Comparison of ENCODE assay signal across 8 cellular contexts in genomic region chrX:74535633-74536141, GRCh38.
DNase-seq lines count a peak whose midpoint lies in the region; ATAC-seq, FAIRE-seq and TF ChIP-seq lines count a peak whose summit lies in the region.

No MANE protein-coding gene starts in this region.

- H3K9me3 Mint-ChIP-seq in CD14-positive monocyte = peaks cover 0 to 10% (median 2%) of the 10 kb centered on the region in 7 donors

- H3K27ac Mint-ChIP-seq in CD14-positive monocyte = peak overlapping the region in 3 of 7 donors; percentile 25 to 67 (median 42)

- H3K4me1 Mint-ChIP-seq in CD14-positive monocyte = peaks cover 23% of the 10 kb centered on the region

- DNase-seq in CD14-positive monocyte (ENCODE audit: low spot score) (peak; percentile 48), NB4 (ENCODE audit: low read depth) (peak; percentile 79), epithelial cell of prostate (ENCODE audit: low read depth, low spot score) (peak; percentile 33), suprapubic skin (ENCODE audit: low spot score in 2 of 2) (peak; percentile 72 to 76), GM12891 (ENCODE audit: insufficient read length, low spot score) (no peak)
- peak; percentile 63 for DNase-seq in activated CD8-positive, alpha-beta memory T cell treated with anti-CD3 and anti-CD28 coated beads, Interleukin-2, amount 50 U/mL, for 48 hours

- H3K9me3 ChIP-seq in mucosa of rectum (ENCODE audit: control insufficient read depth in 2 of 2, low read length in 2 of 2) (no peaks in the 10 kb centered on the region), suprapubic skin (no peaks in the 10 kb centered on the region)

- H3K27me3 Mint-ChIP-seq in CD14-positive monocyte (ENCODE audit: low read depth in 3 of 3) = peaks cover 1 to 8% (median 3%) of the 10 kb centered on the region in 3 donors

- TF ChIP-seq EP300 in suprapubic skin (IDR thresholded peaks at IDR 0.05) = no peak

- peak overlapping the region; percentile 79 for H3K27ac ChIP-seq in epithelial cell of prostate
- H3K27ac ChIP-seq in mucosa of rectum (ENCODE audit: low read depth in 2 of 2, low read length in 2 of 2) = peak overlapping the region; percentile 78 to 84
- H3K27ac ChIP-seq in suprapubic skin = peak overlapping the region; percentile 71

- ATAC-seq in GM19395 (IDR thresholded peaks at IDR 0.05; ENCODE audit: unreplicated experiment) = peak; percentile 40

- intact Hi-C loops in CD14-positive monocyte (cut with micrococcal nuclease) = no loop called here

- TF ChIP-seq CTCF in CD14-positive monocyte (IDR thresholded peaks at IDR 0.05) (no peak), NB4 (IDR thresholded peaks at IDR 0.05; ENCODE audit: low read depth, low read length) (no peak), suprapubic skin (IDR thresholded peaks at IDR 0.05) (no peak)

- H3K9ac ChIP-seq in mucosa of rectum (ENCODE audit: low read depth in 1 of 2, low read length in 2 of 2) = peak overlapping the region; percentile 44 to 71

- H3K36me3 Mint-ChIP-seq in CD14-positive monocyte = no peaks in the 10 kb centered on the region

- H3K4me3 ChIP-seq in NB4 (ENCODE audit: low read depth, low read length) (peak overlapping the region; percentile 60), mucosa of rectum (ENCODE audit: low read length in 2 of 2) (peak overlapping the region; percentile 62 to 69), suprapubic skin (peak overlapping the region; percentile 51)

- H3K36me3 ChIP-seq in mucosa of rectum (ENCODE audit: control insufficient read depth in 2 of 2, insufficient read depth in 2 of 2, low read length in 2 of 2) = no peaks in the 10 kb centered on the region
- no peaks in the 10 kb centered on the region for H3K36me3 ChIP-seq in suprapubic skin

- H3K4me3 Mint-ChIP-seq in CD14-positive monocyte = peak overlapping the region; percentile 80 to 87

- WGBS in suprapubic skin = 21% methylated on average over 25 of the region's 33 CpGs

- H3K4me1 ChIP-seq in mucosa of rectum (ENCODE audit: control insufficient read depth in 2 of 2, insufficient read depth in 2 of 2, low read length in 2 of 2) (peaks cover 0 to 2% of the 10 kb centered on the region in 2 donors), suprapubic skin (peaks cover 7% of the 10 kb centered on the region)

- TF ChIP-seq POLR2A in NB4 (IDR thresholded peaks at IDR 0.05; ENCODE audit: extremely low read depth, insufficient read length) (no peak), suprapubic skin (IDR thresholded peaks at IDR 0.05) (no peak), GM12891 (IDR thresholded peaks at IDR 0.05; ENCODE audit: low read depth, low read length) (no peak)

- peaks cover 0 to 5% of the 10 kb centered on the region in 2 donors for H3K27me3 ChIP-seq in mucosa of rectum (ENCODE audit: control insufficient read depth in 2 of 2, insufficient read depth in 2 of 2, low read length in 2 of 2)
- no peaks in the 10 kb centered on the region for H3K27me3 ChIP-seq in suprapubic skin

- FAIRE-seq in GM12891 (lab: Jason Lieb, UNC) = no peak

TF ChIP-seq in GM12891, 5 proteins besides CTCF, POLR2A, EP300 and RAD21:
- TF ChIP-seq TAF1 (IDR thresholded peaks at IDR 0.05; ENCODE audit: low read depth, low read length) (no peak), POLR2AphosphoS5 (IDR thresholded peaks at IDR 0.05; ENCODE audit: low read depth, low read length) (no peak), SPI1 (IDR thresholded peaks at IDR 0.05; ENCODE audit: low read depth, low read length) (no peak), POU2F2 (IDR thresholded peaks at IDR 0.05; ENCODE audit: low read depth, low read length) (no peak), PAX5 (IDR thresholded peaks at IDR 0.05; ENCODE audit: insufficient read depth, low read length, severe bottlenecking) (no peak)
